Comparison of ENCODE assay signal across 30 cellular contexts in the genomic region with DNA sequence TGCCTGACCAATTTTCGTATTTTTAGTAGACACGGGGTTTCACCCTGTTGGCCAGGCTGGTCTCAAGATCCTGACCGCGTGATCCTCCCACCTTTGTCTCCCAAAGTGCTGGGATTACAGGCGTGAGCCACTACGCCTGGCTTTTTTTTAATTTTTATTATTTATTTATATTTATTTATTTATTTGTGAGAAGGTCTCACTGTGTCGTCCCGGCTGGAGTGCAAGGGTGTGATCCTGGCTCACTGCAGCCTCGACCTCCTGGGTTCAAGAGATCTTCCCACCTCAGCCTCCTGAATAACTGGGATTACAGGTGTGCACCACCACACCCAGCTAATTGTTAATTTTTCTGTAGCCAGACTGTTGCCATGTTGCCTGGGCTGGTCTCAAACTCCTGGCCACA.
"Had no signal": no experiment of that assay in that cellular context is flagged by ENCODE, and none has a peak within 500 bp of the region (broad histone marks: within the 10 kb centered on the region; RNA-seq: fewer than 3 reads in every experiment).

No MANE protein-coding gene starts in this region.

- H3K27me3 ChIP-seq: ovary, right lobe of liver, spleen, suprapubic skin, testis, tibial artery, transverse colon, vagina had no signal

- DNase-seq: naive B cell; naive thymus-derived CD8-positive, alpha-beta T cell; nephron progenitor cell; occipital lobe; ovary; right cardiac atrium; spleen; stimulated activated CD4-positive, alpha-beta T cell treated with anti-CD3 and anti-CD28 coated beads, Interleukin-12 subunit alpha, Interleukin-12 subunit beta, amount 100 ng/mL, for 4 hours; stimulated activated CD4-positive, alpha-beta T cell treated with anti-CD3 and anti-CD28 coated beads, Interleukin-1b, Interleukin-23, amount 100 ng/mL, for 48 hours; stimulated activated CD4-positive, alpha-beta T cell treated with anti-CD3 and anti-CD28 coated beads, Interleukin-4, amount 100 ng/mL, for 1 hour; stimulated activated CD4-positive, alpha-beta T cell treated with anti-CD3 and anti-CD28 coated beads, Interleukin-4, amount 100 ng/mL, for 4 hours; stimulated activated CD8-positive, alpha-beta memory T cell treated with anti-CD3 and anti-CD28 coated beads, Interleukin-4, amount 100 ng/mL, for 48 hours; stimulated activated naive CD4-positive, alpha-beta T cell; stimulated activated naive CD8-positive, alpha-beta T cell treated with anti-CD3 and anti-CD28 coated beads, Interleukin-15, amount 100 ng/mL, for 72 hours; stimulated activated naive CD8-positive, alpha-beta T cell treated with anti-CD3 and anti-CD28 coated beads, Interleukin-15, Interleukin-2, amounts not matched to agents 100 U/mL and 50 U/mL, for 24 hours; substantia nigra; testis; transverse colon had no signal

- H2AFZ ChIP-seq: parathyroid adenoma had no signal

- H3K4me1 ChIP-seq: parathyroid adenoma, prostate gland, right lobe of liver, spleen, suprapubic skin, testis, tibial artery, transverse colon, vagina had no signal

- H3K4me3 Mint-ChIP-seq: naive B cell; naive thymus-derived CD8-positive, alpha-beta T cell; natural killer cell treated with Interleukin-12 subunit alpha and Interleukin-12 subunit beta and Interleukin-15 and Interleukin-18, amount 100 ng/mL, for 72 hours; nephron progenitor cell; neural crest cell; stimulated activated memory B cell treated with anti-CD40 and anti-IgM and Interleukin-4, amounts not matched to agents 10 μg/mL and 1 μg/mL and 100 μg/mL, for 72 hours; stimulated activated naive CD8-positive, alpha-beta T cell treated with anti-CD3 and anti-CD28 coated beads, Interleukin-15, amount 100 ng/mL, for 72 hours; type B pancreatic cell had no signal

- H3K27me3 Mint-ChIP-seq: natural killer cell treated with Interleukin-12 subunit alpha and Interleukin-12 subunit beta and Interleukin-15 and Interleukin-18, amount 100 ng/mL, for 72 hours had no signal

- H3K27ac ChIP-seq: ovary, parathyroid adenoma, prostate gland, right lobe of liver, skin epidermis, spleen, suprapubic skin, testis, tibial artery, transverse colon, vagina had no signal

- H3K27ac Mint-ChIP-seq: naive thymus-derived CD8-positive, alpha-beta T cell; natural killer cell treated with Interleukin-12 subunit alpha and Interleukin-12 subunit beta and Interleukin-15 and Interleukin-18, amount 100 ng/mL, for 72 hours; nephron progenitor cell; stimulated activated memory B cell treated with anti-CD40 and anti-IgM and Interleukin-4, amounts not matched to agents 10 μg/mL and 1 μg/mL and 100 μg/mL, for 72 hours; stimulated activated naive CD8-positive, alpha-beta T cell treated with anti-CD3 and anti-CD28 coated beads, Interleukin-15, amount 100 ng/mL, for 72 hours; type B pancreatic cell had no signal

- H3K4me1 Mint-ChIP-seq: naive thymus-derived CD8-positive, alpha-beta T cell; nephron progenitor cell; neural crest cell; stimulated activated memory B cell treated with anti-CD40 and anti-IgM and Interleukin-4, amounts not matched to agents 10 μg/mL and 1 μg/mL and 100 μg/mL, for 72 hours; stimulated activated naive CD8-positive, alpha-beta T cell treated with anti-CD3 and anti-CD28 coated beads, Interleukin-15, amount 100 ng/mL, for 72 hours had no signal

- H3K9me3 Mint-ChIP-seq: neural crest cell, type B pancreatic cell had no signal

- H3K4me3 ChIP-seq: ovary, prostate gland, right lobe of liver, skin epidermis, smooth muscle cell, spleen, suprapubic skin, testis, tibial artery, transverse colon, vagina had no signal

- H3K4me2 ChIP-seq: smooth muscle cell had no signal

- H3K36me3 Mint-ChIP-seq: natural killer cell treated with Interleukin-12 subunit alpha and Interleukin-12 subunit beta and Interleukin-15 and Interleukin-18, amount 100 ng/mL, for 72 hours; type B pancreatic cell had no signal

- H3K36me3 ChIP-seq: ovary, prostate gland, right lobe of liver, spleen, suprapubic skin, tibial artery, transverse colon, vagina had no signal

- H3K79me2 ChIP-seq: parathyroid adenoma had no signal

- ATAC-seq: naive thymus-derived CD8-positive, alpha-beta T cell; natural killer cell treated with Interleukin-12 subunit alpha and Interleukin-12 subunit beta and Interleukin-15 and Interleukin-18, amount 100 ng/mL, for 72 hours; right cardiac atrium; right lobe of liver; stimulated activated memory B cell treated with anti-CD40 and anti-IgM and Interleukin-4, amounts not matched to agents 10 μg/mL and 1 μg/mL and 100 μg/mL, for 72 hours; stimulated activated naive CD8-positive, alpha-beta T cell treated with anti-CD3 and anti-CD28 coated beads, Interleukin-15, amount 100 ng/mL, for 72 hours; stimulated activated naive CD8-positive, alpha-beta T cell treated with anti-CD3 and anti-CD28 coated beads, Interleukin-15, Interleukin-2, amounts not matched to agents 100 U/mL and 50 U/mL, for 24 hours had no signal

- H3K9me3 ChIP-seq: ovary, right lobe of liver, suprapubic skin, testis, vagina had no signal
